ENCODE assay signal across 32 cellular contexts in genomic region chr2:2272841-2273240, GRCh38. TPM values are rescaled to one million over a fixed set of nuclear protein-coding genes. Genes with fewer than 3 reads are reported as not detected.
"Had no signal": no experiment of that assay in that cellular context is flagged by ENCODE, and none has a peak within 500 bp of the region (broad histone marks: within the 10 kb centered on the region; RNA-seq: fewer than 3 reads in every experiment).

No MANE protein-coding gene starts in this region.

- H3K4me3 ChIP-seq: coronary artery, dorsolateral prefrontal cortex, esophagus squamous epithelium, gastroesophageal sphincter had no signal

- H3K36me3 ChIP-seq: brain microvascular endothelial cell, esophagus squamous epithelium, gastroesophageal sphincter, WERI-Rb-1 had no signal

- ATAC-seq: activated CD4-positive, CD25-positive, alpha-beta regulatory T cell treated with anti-CD3 and anti-CD28 coated beads, Interleukin-2, amount 50 U/mL, for 24 hours; activated CD8-positive, alpha-beta T cell treated with anti-CD3 and anti-CD28 coated beads for 36 hours; gastroesophageal sphincter; T-cell had no signal

- H3K27ac ChIP-seq: brain microvascular endothelial cell, coronary artery, esophagus squamous epithelium, gastroesophageal sphincter, WERI-Rb-1 had no signal

- H3K27me3 ChIP-seq: brain microvascular endothelial cell, esophagus squamous epithelium, gastroesophageal sphincter had no signal

- H3K4me1 Mint-ChIP-seq: activated B cell treated with CpG ODN at 0.5 μM for 24 hours; central memory CD8-positive, alpha-beta T cell; T-cell had no signal

- H3K27me3 Mint-ChIP-seq: activated B cell treated with CpG ODN at 0.5 μM for 24 hours; activated CD8-positive, alpha-beta T cell treated with anti-CD3 and anti-CD28 coated beads for 36 hours; dendritic cell treated with granulocyte-macrophage colony-stimulating factor and Interleukin-4, amounts not matched to agents 40 ng/mL and 50 ng/mL, for 4 days had no signal

- H3K27ac Mint-ChIP-seq: activated B cell treated with CpG ODN at 0.5 μM for 24 hours; activated CD8-positive, alpha-beta T cell treated with anti-CD3 and anti-CD28 coated beads for 36 hours; activated naive CD8-positive, alpha-beta T cell; dendritic cell treated with granulocyte-macrophage colony-stimulating factor and Interleukin-4, amounts not matched to agents 40 ng/mL and 50 ng/mL, for 4 days; T-cell; T-helper 1 cell treated with Interleukin-12 subunit alpha and Interleukin-12 subunit beta and Interleukin-4 antibody, amounts not matched to agents 30 μg/mL and 1 μg/mL, for 36 hours had no signal

- DNase-seq: activated B cell treated with CpG ODN at 0.5 μM for 24 hours; activated CD4-positive, alpha-beta T cell treated with anti-CD3 and anti-CD28 coated beads for 48 hours; activated CD4-positive, alpha-beta T cell treated with anti-CD3 and anti-CD28 coated beads, Interleukin-2, amount 50 U/mL, for 1 hour; activated CD4-positive, alpha-beta T cell treated with anti-CD3 and anti-CD28 coated beads, Interleukin-2, amount 50 U/mL, for 48 hours; activated CD8-positive, alpha-beta memory T cell treated with anti-CD3 and anti-CD28 coated beads for 24 hours; activated CD8-positive, alpha-beta T cell treated with anti-CD3 and anti-CD28 coated beads for 36 hours; activated gamma-delta T cell; activated naive CD4-positive, alpha-beta T cell; activated naive CD4-positive, alpha-beta T cell treated with anti-CD3 and anti-CD28 coated beads, Interleukin-2, amount 50 U/mL, for 16 hours; activated T-cell treated with anti-CD3 and anti-CD28 coated beads, Interleukin-2, amount 50 U/mL, for 48 hours; amniotic stem cell; anterior cingulate cortex; brain microvascular endothelial cell; dorsolateral prefrontal cortex; effector memory CD4-positive, alpha-beta T cell; erythroblast; esophagus squamous epithelium; foreskin melanocyte; T-cell; T1000; WERI-Rb-1 had no signal

- H3K9me3 Mint-ChIP-seq: activated B cell treated with CpG ODN at 0.5 μM for 24 hours; activated CD8-positive, alpha-beta T cell treated with anti-CD3 and anti-CD28 coated beads for 36 hours; dendritic cell treated with granulocyte-macrophage colony-stimulating factor and Interleukin-4, amounts not matched to agents 40 ng/mL and 50 ng/mL, for 4 days; T-cell; T-helper 1 cell treated with Interleukin-12 subunit alpha and Interleukin-12 subunit beta and Interleukin-4 antibody, amounts not matched to agents 30 μg/mL and 1 μg/mL, for 36 hours had no signal

- H3K36me3 Mint-ChIP-seq: activated naive CD8-positive, alpha-beta T cell; T-cell had no signal

- H3K9me3 ChIP-seq: esophagus squamous epithelium, gastroesophageal sphincter had no signal

- H3K4me1 ChIP-seq: esophagus squamous epithelium, gastroesophageal sphincter had no signal

- H3K4me3 Mint-ChIP-seq: activated B cell treated with CpG ODN at 0.5 μM for 24 hours; activated CD8-positive, alpha-beta T cell treated with anti-CD3 and anti-CD28 coated beads for 36 hours; activated naive CD8-positive, alpha-beta T cell; central memory CD8-positive, alpha-beta T cell; dendritic cell treated with granulocyte-macrophage colony-stimulating factor and Interleukin-4, amounts not matched to agents 40 ng/mL and 50 ng/mL, for 4 days; T-cell; T-helper 1 cell treated with Interleukin-12 subunit alpha and Interleukin-12 subunit beta and Interleukin-4 antibody, amounts not matched to agents 30 μg/mL and 1 μg/mL, for 36 hours had no signal

RNA-seq across cellular contexts. Expression of gene MYT1L, which starts 58.2 kb away (rescaled TPM):
- total RNA-seq: activated B cell treated with CpG ODN at 0.5 μM for 24 hours; activated CD8-positive, alpha-beta T cell treated with anti-CD3 and anti-CD28 coated beads for 36 hours; astrocyte; cardiac septum; esophagus squamous epithelium; fibroblast of villous mesenchyme; glomerular endothelial cell had no signal
